ENCODE assay signal across 17 cellular contexts in genomic region chr5:38576971-38577684, GRCh38. TPM values are rescaled to one million over a fixed set of nuclear protein-coding genes. Genes with fewer than 3 reads are reported as not detected.
DNase-seq lines count a peak whose midpoint lies in the region; ATAC-seq and TF ChIP-seq lines count a peak whose summit lies in the region.
"Had no signal": no experiment of that assay in that cellular context is flagged by ENCODE, and none has a peak within 500 bp of the region (broad histone marks: within the 10 kb centered on the region; RNA-seq: fewer than 3 reads in every experiment).

No MANE protein-coding gene starts in this region.

- TF ChIP-seq CTCF in cardiac muscle cell (IDR thresholded peaks at IDR 0.05; ENCODE audit: low read depth, low read length) (no peak), right atrium auricular region (IDR thresholded peaks at IDR 0.05) (no peak)

- DNase-seq in cardiac muscle cell (ENCODE audit: low read depth in 1 of 2, low spot score in 1 of 2) (no peak), cardiac septum (ENCODE audit: low spot score) (no peak), GM03348 (ENCODE audit: low spot score) (peak; percentile 22), right atrium auricular region (ENCODE audit: low spot score) (no peak), UCSD-AML1 (lab: John Stamatoyannopoulos, UW; ENCODE audit: unreplicated experiment) (no peak)
- DNase-seq: CD4-positive, alpha-beta T cell; DND-41; NCI-H226; Peyer's patch had no signal

- no peaks in the 10 kb centered on the region for H3K36me3 ChIP-seq in cardiac muscle cell
- no peaks in the 10 kb centered on the region for H3K36me3 ChIP-seq in right atrium auricular region
- no peaks in the 10 kb centered on the region for H3K36me3 ChIP-seq in skeletal muscle tissue (ENCODE audit: control insufficient read depth in 3 of 3, insufficient read depth in 3 of 3, low read length in 3 of 3)
- H3K36me3 ChIP-seq: BLaER1, MG63, Peyer's patch had no signal

- H3K9me3 ChIP-seq in cardiac muscle cell (ENCODE audit: low read depth) (no peaks in the 10 kb centered on the region), right atrium auricular region (no peaks in the 10 kb centered on the region), skeletal muscle tissue (ENCODE audit: control insufficient read depth in 3 of 3, low read length in 3 of 3) (no peaks in the 10 kb centered on the region)
- H3K9me3 ChIP-seq: BLaER1, MG63, Peyer's patch had no signal

- H3K4me3 ChIP-seq in cardiac muscle cell: no peak overlapping the region
- no peak overlapping the region for H3K4me3 ChIP-seq in right atrium auricular region
- H3K4me3 ChIP-seq in skeletal muscle tissue (ENCODE audit: low read length in 3 of 3): no peak overlapping the region
- H3K4me3 ChIP-seq: BLaER1, K562, MG63, Peyer's patch had no signal

- H3K27me3 ChIP-seq in cardiac muscle cell (no peaks in the 10 kb centered on the region), right atrium auricular region (no peaks in the 10 kb centered on the region), skeletal muscle tissue (ENCODE audit: control insufficient read depth in 3 of 3, insufficient read depth in 3 of 3, low read length in 3 of 3) (no peaks in the 10 kb centered on the region)
- H3K27me3 ChIP-seq: BLaER1, MG63, Peyer's patch had no signal

- no peak overlapping the region for H3K9ac ChIP-seq in skeletal muscle tissue (ENCODE audit: low read depth in 1 of 3, low read length in 3 of 3)
- H3K9ac ChIP-seq: BLaER1 had no signal

- H3K4me1 ChIP-seq in cardiac muscle cell (ENCODE audit: low read depth) (peaks cover 16% of the 10 kb centered on the region), right atrium auricular region (peaks cover 0 to 20% of the 10 kb centered on the region in 2 donors), skeletal muscle tissue (ENCODE audit: control insufficient read depth in 3 of 3, insufficient read depth in 3 of 3, low read length in 3 of 3) (peaks cover 9 to 18% (median 14%) of the 10 kb centered on the region in 3 donors)
- H3K4me1 ChIP-seq: BLaER1, Peyer's patch had no signal

- ATAC-seq in GM21423 (IDR thresholded peaks at IDR 0.05; ENCODE audit: unreplicated experiment): no peak
- ATAC-seq in GM18867 (IDR thresholded peaks at IDR 0.05; ENCODE audit: unreplicated experiment): no peak
- ATAC-seq: HepG2, K562 had no signal

- H3K27ac ChIP-seq in cardiac muscle cell: peak overlapping the region; percentile 24
- H3K27ac ChIP-seq in right atrium auricular region: peak overlapping the region; percentile 47 to 48
- H3K27ac ChIP-seq in skeletal muscle tissue (ENCODE audit: low read depth, low read length): peak overlapping the region; percentile 3
- H3K27ac ChIP-seq: BLaER1, Peyer's patch had no signal

- intact Hi-C loops in cardiac septum (cut with DNase I): no loop called here

RNA-seq across cellular contexts. Expression of gene LIFR, which starts 20.7 kb away (rescaled TPM):
- total RNA-seq in cardiac muscle cell: 21.4 and 35.6 TPM in 2 replicates
- 20.7 and 29.1 TPM in 2 replicates for polyA plus RNA-seq in cardiac muscle cell
- 30.9 TPM for total RNA-seq in cardiac septum
- total RNA-seq in right atrium auricular region: 10 to 100 TPM; 38.9 to 58.0 TPM
- 101 TPM for total RNA-seq in skeletal muscle tissue
- total RNA-seq: OCI-LY7 had no signal
